Comparison of ENCODE assay signal across 1 cellular context in genomic region chr3:157442729-157443128, GRCh38.
TF ChIP-seq lines count a peak whose summit lies in the region.

No MANE protein-coding gene starts in this region.

TF ChIP-seq in WTC11, 78 proteins besides CTCF, POLR2A, EP300 and RAD21 (continued from another document):
- TF ChIP-seq IRF2 (CRISPR knock-in tag; IDR thresholded peaks at IDR 0.05; ENCODE audit: borderline replicate concordance, low read depth) = no peak
TF ChIP-seq in WTC11: peak in this region for 0.
